In genomic region chr11:65695459-65696241, GRCh38 we compare ENCODE assay signal across 10 cellular contexts. TPM values are rescaled to one million over a fixed set of nuclear protein-coding genes. Genes with fewer than 3 reads are reported as not detected.
DNase-seq lines count a peak whose midpoint lies in the region; ATAC-seq, FAIRE-seq and TF ChIP-seq lines count a peak whose summit lies in the region.
"Had no signal": no experiment of that assay in that cellular context is flagged by ENCODE, and none has a peak within 500 bp of the region (broad histone marks: within the 10 kb centered on the region; RNA-seq: fewer than 3 reads in every experiment).

No MANE protein-coding gene starts in this region.

- H3K36me3 ChIP-seq in pancreas: no peaks in the 10 kb centered on the region

- DNase-seq in HT-29 (ENCODE audit: low spot score) (peak; percentile 66), NCI-H345 treated with DMSO at 0.1 percent for 48 hours (lab: John Stamatoyannopoulos, UW; ENCODE audit: unreplicated experiment) (peak; percentile 98), epithelial cell of esophagus (ENCODE audit: low read depth) (peak; percentile 37), pancreas (peak; percentile 69 to 77 (median 70)), omental fat pad (ENCODE audit: low spot score) (no peak)
- DNase-seq in activated CD8-positive, alpha-beta memory T cell treated with anti-CD3 and anti-CD28 coated beads, Interleukin-2, amount 50 U/mL, for 48 hours: no peak
- DNase-seq: cortex of kidney had no signal

- peaks cover 0 to 7% (median 6%) of the 10 kb centered on the region in 3 donors for H3K4me1 ChIP-seq in pancreas

- no peaks in the 10 kb centered on the region for H3K9me3 ChIP-seq in pancreas

- peak; percentile 45 to 92 (median 86) for ATAC-seq in pancreas
- no peak for ATAC-seq in omental fat pad (ENCODE audit: low FRiP score)
- ATAC-seq in HG03457 (IDR thresholded peaks at IDR 0.05; ENCODE audit: unreplicated experiment): no peak
- ATAC-seq in GM21381 (IDR thresholded peaks at IDR 0.05; ENCODE audit: unreplicated experiment): no peak

- peak overlapping the region in 2 of 4 donors; percentile 12 to 39 for H3K27ac ChIP-seq in pancreas

- FAIRE-seq in pancreas (lab: Jason Lieb, UNC): no peak

- intact Hi-C loops in pancreas (cut with DNase I): no loop called here

- TF ChIP-seq CTCF in epithelial cell of esophagus (IDR thresholded peaks at IDR 0.05; ENCODE audit: insufficient read depth, low read depth, low read length, missing control alignments) (no peak), pancreas (IDR thresholded peaks at IDR 0.05) (no peak), omental fat pad (IDR thresholded peaks at IDR 0.05) (no peak)

- no peaks in the 10 kb centered on the region for H3K27me3 ChIP-seq in pancreas

- H3K4me3 ChIP-seq in epithelial cell of esophagus (ENCODE audit: low read length) (no peak overlapping the region), pancreas (no peak overlapping the region)
- H3K4me3 ChIP-seq: lung had no signal

- 53 to 61% methylated on average over 12 of the region's 12 CpGs for WGBS in pancreas, 2 donors

RNA-seq across cellular contexts. Expression of gene KAT5, which starts 16.4 kb away (rescaled TPM):
- total RNA-seq in HT-29 (2014; rRNA removed; shearing (Covaris generic)): 106 and 112 TPM in 2 replicates
- total RNA-seq in pancreas (10 to 100 TPM; 26.5 to 39.8 (median 35.0) TPM), omental fat pad (10 to 100 TPM; 39.8 to 48.2 (median 44.7) TPM)
- polyA plus RNA-seq in pancreas: 10 to 100 TPM; 79.6 to 99.6 TPM

RNA-seq across cellular contexts. Expression of gene RNASEH2C, which starts 24.9 kb away (rescaled TPM):
- total RNA-seq in HT-29 (2014; rRNA removed; shearing (Covaris generic)): 47.3 and 71.2 TPM in 2 replicates
- total RNA-seq in pancreas: 10 to 100 TPM; 16.1 to 29.3 (median 20.4) TPM
- polyA plus RNA-seq in pancreas: 10 to 100 TPM; 37.1 to 49.3 TPM
- 100 to 1,000 TPM in 3 of 4 donors, 10 to 100 TPM in 1; 89.7 to 192 (median 125) TPM for total RNA-seq in omental fat pad

RNA-seq across cellular contexts. Expression of gene RELA, which starts 32.9 kb away (rescaled TPM):
- total RNA-seq in HT-29 (2014; rRNA removed; shearing (Covaris generic)): 87.3 and 112 TPM in 2 replicates
- total RNA-seq in pancreas: 10 to 100 TPM; 29.8 to 42.2 (median 34.6) TPM
- polyA plus RNA-seq in pancreas: 10 to 100 TPM; 37.3 to 46.6 TPM
- total RNA-seq in omental fat pad: 10 to 100 TPM; 37.8 to 72.7 (median 46.8) TPM

RNA-seq across cellular contexts. Expression of gene SIPA1, which starts 57.7 kb away (rescaled TPM):
- 79.1 and 95.3 TPM in 2 replicates for total RNA-seq in HT-29 (2014; rRNA removed; shearing (Covaris generic))
- total RNA-seq in pancreas: 10 to 100 TPM; 11.2 to 38.2 (median 21.2) TPM
- 10 to 100 TPM; 42.3 to 52.2 TPM for polyA plus RNA-seq in pancreas
- 10 to 100 TPM; 19.3 to 60.5 (median 33.3) TPM for total RNA-seq in omental fat pad

Comparison
In these comparisons a context has a peak if more than half of its experiments do, and no peak if none do; other contexts are left out.
1. DNase-seq: peak in HT-29 (single experiment), NCI-H345 treated with DMSO at 0.1 percent for 48 hours (single experiment), epithelial cell of esophagus (single experiment) and pancreas (6 of 6); none in omental fat pad (single experiment) and activated CD8-positive, alpha-beta memory T cell treated with anti-CD3 and anti-CD28 coated beads, Interleukin-2, amount 50 U/mL, for 48 hours (single experiment).
2. ATAC-seq: peak in pancreas (4 of 4); none in omental fat pad (single experiment), HG03457 (single experiment) and GM21381 (single experiment).